In genomic region chr17:72119280-72119962, GRCh38 we compare ENCODE assay signal across 9 cellular contexts. TPM values are rescaled to one million over a fixed set of nuclear protein-coding genes. Genes with fewer than 3 reads are reported as not detected.
DNase-seq lines count a peak whose midpoint lies in the region; ATAC-seq and TF ChIP-seq lines count a peak whose summit lies in the region.
"Had no signal": no experiment of that assay in that cellular context is flagged by ENCODE, and none has a peak within 500 bp of the region (broad histone marks: within the 10 kb centered on the region; RNA-seq: fewer than 3 reads in every experiment).

No MANE protein-coding gene starts in this region.

- H3K4me1 ChIP-seq in HUES6 (ENCODE audit: control insufficient read depth, insufficient read depth, low read length) (peaks cover 36% of the 10 kb centered on the region), iPS-20b (ENCODE audit: insufficient read depth, low read length) (peaks cover 20% of the 10 kb centered on the region), skeletal muscle tissue (ENCODE audit: control insufficient read depth in 3 of 3, insufficient read depth in 3 of 3, low read length in 3 of 3) (peaks cover 31 to 43% (median 42%) of the 10 kb centered on the region in 3 donors), uterus (peaks cover 0 to 36% of the 10 kb centered on the region in 2 donors)

- no peaks in the 10 kb centered on the region for H3K9me3 Mint-ChIP-seq in WTC11

- H3K36me3 ChIP-seq in HUES6 (ENCODE audit: control insufficient read depth, insufficient read depth, low read length) (peaks cover 6% of the 10 kb centered on the region; the same call in 1 of the 2 replicates), iPS-20b (ENCODE audit: insufficient read depth, low read depth, low read length) (peaks cover 4% of the 10 kb centered on the region), skeletal muscle tissue (ENCODE audit: control insufficient read depth in 3 of 3, insufficient read depth in 3 of 3, low read length in 3 of 3) (peaks cover 0 to 10% (median 3%) of the 10 kb centered on the region in 3 donors), uterus (no peaks in the 10 kb centered on the region)

- H3K27me3 ChIP-seq in HUES6 (ENCODE audit: control insufficient read depth, insufficient read depth, low read length): peaks cover 94% of the 10 kb centered on the region
- peaks cover 91% of the 10 kb centered on the region for H3K27me3 ChIP-seq in iPS-20b (ENCODE audit: insufficient read depth, low read length)
- peaks cover 23 to 28% (median 26%) of the 10 kb centered on the region in 3 donors for H3K27me3 ChIP-seq in skeletal muscle tissue (ENCODE audit: control insufficient read depth in 3 of 3, insufficient read depth in 3 of 3, low read length in 3 of 3)
- H3K27me3 ChIP-seq in uterus: peaks cover 8 to 74% of the 10 kb centered on the region in 2 donors

- DNase-seq in WTC11 (ENCODE audit: low spot score) (no peak), AG20443 (ENCODE audit: low spot score) (no peak), COR-L47 (lab: John Stamatoyannopoulos, UW) (no peak), uterus (no peak)
- DNase-seq: activated CD4-positive, alpha-beta T cell treated with anti-CD3 and anti-CD28 coated beads for 4 hours had no signal

- H3K27ac ChIP-seq in HUES6 (ENCODE audit: low read depth, low read length) (no peak overlapping the region), iPS-20b (ENCODE audit: low read length) (no peak overlapping the region), skeletal muscle tissue (ENCODE audit: low read depth, low read length) (peak overlapping the region; percentile 81), uterus (no peak overlapping the region)

- TF ChIP-seq POLR2A in uterus (IDR thresholded peaks at IDR 0.05): no peak

- no peaks in the 10 kb centered on the region for H3K9me3 ChIP-seq in HUES6 (ENCODE audit: control insufficient read depth, insufficient read depth, low read depth, low read length)
- peaks cover 4% of the 10 kb centered on the region; the same call in 1 of the 2 replicates for H3K9me3 ChIP-seq in iPS-20b (ENCODE audit: insufficient read depth, low read depth, low read length)
- H3K9me3 ChIP-seq in skeletal muscle tissue (ENCODE audit: control insufficient read depth in 3 of 3, low read length in 3 of 3): no peaks in the 10 kb centered on the region
- H3K9me3 ChIP-seq in uterus: no peaks in the 10 kb centered on the region

- H3K4me3 ChIP-seq in HUES6 (ENCODE audit: low read depth, low read length): peak overlapping the region; percentile 79
- H3K4me3 ChIP-seq in iPS-20b (ENCODE audit: low read length): peak overlapping the region; percentile 80
- H3K4me3 ChIP-seq in skeletal muscle tissue (ENCODE audit: low read length in 3 of 3): peak overlapping the region; percentile 76 to 91 (median 86)
- no peak overlapping the region for H3K4me3 ChIP-seq in uterus

- POLR2A ChIA-PET in WTC11 (lab: Charles Lee): interaction anchor here (1.8 to 3.2 kb wide), 4 partner anchors 52 to 420 kb away, joined by 5 to 13 read pairs (median 8); no protein-coding TSS in a partner anchor

- CTCF ChIA-PET in WTC11 (lab: Charles Lee): interaction anchor here (0.6 to 3.8 kb wide), 12 partner anchors 15 to 1197 kb away, joined by 3 to 28 read pairs (median 4); no protein-coding TSS in a partner anchor

- no peak for TF ChIP-seq CTCF in WTC11 (IDR thresholded peaks at IDR 0.05)
- no peak for TF ChIP-seq CTCF in uterus (IDR thresholded peaks at IDR 0.05)

- ATAC-seq in WTC11: no peak

- H3K27ac Mint-ChIP-seq in WTC11: no peak overlapping the region
- H3K27ac Mint-ChIP-seq: immature natural killer cell had no signal

- peaks cover 5% of the 10 kb centered on the region for H3K36me3 Mint-ChIP-seq in WTC11

- H3K4me1 Mint-ChIP-seq in WTC11: peaks cover 48% of the 10 kb centered on the region

- H3K27me3 Mint-ChIP-seq in WTC11 (ENCODE audit: low read depth): peaks cover 71% of the 10 kb centered on the region

- H3K9ac ChIP-seq in HUES6 (ENCODE audit: low read length) (no peak overlapping the region), iPS-20b (ENCODE audit: low read depth, low read length) (no peak overlapping the region; the same call in 1 of the 2 replicates), skeletal muscle tissue (ENCODE audit: low read depth in 1 of 3, low read length in 3 of 3) (peak overlapping the region; percentile 79 to 93 (median 79))

- H3K4me3 Mint-ChIP-seq in WTC11: peak overlapping the region; percentile 95
- H3K4me3 Mint-ChIP-seq: immature natural killer cell had no signal

- intact Hi-C loops in uterus (cut with DNase I; ENCODE audit: low total_unique reads): no loop called here

TF ChIP-seq in WTC11, 78 proteins besides CTCF, POLR2A, EP300 and RAD21:
- TF ChIP-seq SMAD4 (CRISPR knock-in tag; IDR thresholded peaks at IDR 0.05): no peak

RNA-seq across cellular contexts. Expression of gene SOX9, which starts 1.4 kb away (rescaled TPM):
- total RNA-seq in WTC11 (2021): 8.1 to 9.0 TPM (median 8.9 TPM) in 3 replicates
- total RNA-seq in skeletal muscle tissue: 6.3 TPM
- 1 to 10 TPM in 2 of 4 donors, not detected in 2; 1.8 to 6.8 TPM for total RNA-seq in uterus

Comparison
In these comparisons a context has a peak if more than half of its experiments do, and no peak if none do; other contexts are left out.
1. H3K4me3 ChIP-seq: peak in HUES6 (single experiment), iPS-20b (single experiment) and skeletal muscle tissue (3 of 3); none in uterus (0 of 2).
2. H3K9ac ChIP-seq: peak in skeletal muscle tissue (3 of 3); none in HUES6 (single experiment) and iPS-20b (single experiment).